In the genomic region with DNA sequence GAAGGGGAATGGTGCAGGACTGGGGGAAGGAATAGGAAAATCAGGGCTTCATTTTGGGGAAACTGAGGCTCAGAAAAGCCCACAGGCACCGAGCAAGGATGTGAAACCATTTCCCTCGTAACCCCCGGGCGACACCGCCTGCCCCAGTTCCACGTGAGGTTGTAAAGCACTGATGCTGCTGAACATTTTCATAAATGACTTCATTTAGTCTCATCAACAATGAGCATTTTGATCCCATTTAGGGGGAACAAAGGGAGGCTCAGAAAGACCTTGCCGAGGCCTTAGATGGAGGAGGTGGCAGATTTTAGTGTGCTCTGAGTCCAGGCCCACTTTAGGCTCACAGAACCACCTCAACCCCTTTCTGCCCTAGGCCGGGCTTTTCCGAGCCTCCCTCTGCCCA, we compare ENCODE assay signal across 13 cellular contexts. TPM values are rescaled to one million over a fixed set of nuclear protein-coding genes. Genes with fewer than 3 reads are reported as not detected.
DNase-seq lines count a peak whose midpoint lies in the region; ATAC-seq and TF ChIP-seq lines count a peak whose summit lies in the region.
"Had no signal": no experiment of that assay in that cellular context is flagged by ENCODE, and none has a peak within 500 bp of the region (broad histone marks: within the 10 kb centered on the region; RNA-seq: fewer than 3 reads in every experiment).

No MANE protein-coding gene starts in this region.

- no peak overlapping the region for H2AFZ ChIP-seq in neuronal stem cell (ENCODE audit: low read length)

- intact Hi-C loops in Panc1 (cut with micrococcal nuclease; ENCODE audit: unreplicated experiment) = loop anchor here (5.0 to 10.0 kb wide), 4 partner anchors 134 to 1082 kb away; no protein-coding TSS in a partner anchor
- intact Hi-C loops in head of caudate nucleus (cut with DNase I) = loop anchor here (5.0 kb wide), 1 partner anchor 274 kb away; no protein-coding TSS in a partner anchor

- no peak overlapping the region for H3K4me2 ChIP-seq in neuronal stem cell (ENCODE audit: insufficient read depth, low read length, poor library complexity, severe bottlenecking)

- no peak overlapping the region for H2BK5ac ChIP-seq in neuronal stem cell (ENCODE audit: low read length)

- H2BK12ac ChIP-seq in neuronal stem cell (ENCODE audit: low read length) = no peak overlapping the region

- in situ Hi-C loops in Panc1 (cut with HindIII; ENCODE audit: low pct_unique_long_range_greater_than_20kb, low sequenced_read_pairs) = no loop called here

- CTCF ChIA-PET in Panc1 (lab: Charles Lee) = interaction anchor here (0.5 to 2.6 kb wide), 11 partner anchors 10 to 739 kb away, joined by 3 to 34 read pairs (median 7); no protein-coding TSS in a partner anchor

- H3K79me1 ChIP-seq in neuronal stem cell (ENCODE audit: low read depth, low read length) = no peaks in the 10 kb centered on the region

- H2AK5ac ChIP-seq in neuronal stem cell (ENCODE audit: low read depth, low read length) = peak overlapping the region; percentile 99

- POLR2A ChIA-PET in Panc1 (lab: Charles Lee) = no interaction called here

- ATAC-seq in Panc1 (peak; percentile 3), HG02759 (IDR thresholded peaks at IDR 0.05; ENCODE audit: unreplicated experiment) (no peak)

- no peak for DNase-seq in Panc1 (ENCODE audit: low read depth, low spot score)
- peak in 34 of 42 donors; percentile 12 to 81 (median 50) for DNase-seq in head of caudate nucleus
- no peak for DNase-seq in neuronal stem cell (ENCODE audit: low spot score)
- DNase-seq in superior temporal gyrus (ENCODE audit: extremely low spot score) = peak; percentile 84
- no peak for DNase-seq in NAMALWA (ENCODE audit: low spot score)
- DNase-seq in OCI-M1 (lab: John Stamatoyannopoulos, UW) = no peak
- DNase-seq: NCI-H187 treated with DMSO at 0.1 percent for 48 hours had no signal

- no CpG with 5 or more reads among the region's 9 CpGs for WGBS in neuronal stem cell (ENCODE audit: extremely low coverage in 2 of 2, insufficient read length in 2 of 2, insufficient replicate concordance in 1 of 2), 2 donors

- no TSS peak for BruUV-seq in Panc1 (replicated peaks; lab: Mats Ljungman, UMichigan)

- H2BK15ac ChIP-seq in neuronal stem cell (ENCODE audit: low read length) = peak overlapping the region; percentile 91

- H3K4me3 ChIP-seq in Panc1 (ENCODE audit: low read depth in 2 of 2, low read length in 2 of 2) (no peak overlapping the region), neuronal stem cell (ENCODE audit: low read length in 2 of 2) (no peak overlapping the region)
- H3K4me3 ChIP-seq: SJCRH30 had no signal

- peak overlapping the region; percentile 4; the same call in 1 of the 2 replicates for H3K27ac ChIP-seq in Panc1 (ENCODE audit: low read length)
- H3K27ac ChIP-seq in neuronal stem cell (replicated peaks; ENCODE audit: low read length) = no peak overlapping the region
- H3K27ac ChIP-seq: RWPE1, SJCRH30 had no signal

- H3K14ac ChIP-seq in neuronal stem cell (ENCODE audit: low read length) = no peak overlapping the region

- H3K4me1 ChIP-seq in Panc1 (ENCODE audit: control insufficient read depth, insufficient read depth, low read length) = no peaks in the 10 kb centered on the region
- no peaks in the 10 kb centered on the region for H3K4me1 ChIP-seq in neuronal stem cell (ENCODE audit: control insufficient read depth in 2 of 2, insufficient read depth in 1 of 2, low read depth in 1 of 2, low read length in 2 of 2)
- H3K4me1 ChIP-seq: SJCRH30 had no signal

- no peaks in the 10 kb centered on the region for H3K36me3 ChIP-seq in Panc1 (ENCODE audit: control insufficient read depth, insufficient read depth, low read length)
- H3K36me3 ChIP-seq in neuronal stem cell (replicated peaks in 1 of 2; ENCODE audit: control insufficient read depth in 2 of 2, insufficient read depth in 2 of 2, low read length in 2 of 2) = no peaks in the 10 kb centered on the region
- H3K36me3 ChIP-seq: SJCRH30 had no signal

- no peak overlapping the region for H4K91ac ChIP-seq in neuronal stem cell (ENCODE audit: low read depth, low read length, poor library complexity)

- no peak overlapping the region for H3K18ac ChIP-seq in neuronal stem cell (ENCODE audit: low read length)

- H4K8ac ChIP-seq in neuronal stem cell (ENCODE audit: low read depth, low read length) = no peak overlapping the region

- H3K23ac ChIP-seq in neuronal stem cell (ENCODE audit: low read depth, low read length, poor library complexity) = no peak overlapping the region

- no peak for TF ChIP-seq CTCF in Panc1 (IDR thresholded peaks at IDR 0.05)

- H3K4ac ChIP-seq in neuronal stem cell (ENCODE audit: low read length) = no peak overlapping the region

- H3K27me3 ChIP-seq in Panc1 (ENCODE audit: control insufficient read depth, insufficient read depth, low read length) (no peaks in the 10 kb centered on the region), neuronal stem cell (ENCODE audit: control insufficient read depth in 3 of 3, insufficient read depth in 3 of 3, low read depth in 1 of 3, low read length in 3 of 3) (no peaks in the 10 kb centered on the region)
- H3K27me3 ChIP-seq: SJCRH30 had no signal

- H3K9me3 ChIP-seq in Panc1 (ENCODE audit: control insufficient read depth, insufficient read depth, low read depth, low read length) (peaks cover 4% of the 10 kb centered on the region; the same call in 1 of the 2 replicates), neuronal stem cell (replicated peaks in 1 of 2; ENCODE audit: control insufficient read depth in 2 of 2, insufficient read depth in 1 of 2, low read depth in 1 of 2, low read length in 2 of 2) (peaks cover 0 to 5% of the 10 kb centered on the region in 2 donors)
- H3K9me3 ChIP-seq: SJCRH30 had no signal

- no peak overlapping the region for H3K9ac ChIP-seq in neuronal stem cell (ENCODE audit: low read depth, low read length, poor library complexity)

- H2BK120ac ChIP-seq in neuronal stem cell (ENCODE audit: low read depth, low read length) = no peak overlapping the region

RNA-seq across cellular contexts. Expression of a gene that starts 20.5 kb away (rescaled TPM):
- 443 TPM for total RNA-seq in Panc1 (2021; ENCODE audit: unreplicated experiment)
- polyA plus RNA-seq in Panc1 (2012; ENCODE audit: insufficient read length) = 429 TPM
- polyA plus RNA-seq in neuronal stem cell (2013, experiment 1 of 2) = 8.9 TPM
- 8.1 TPM for polyA plus RNA-seq in neuronal stem cell (2013, experiment 2 of 2)
- total RNA-seq: HT1080 had no signal

RNA-seq across cellular contexts. Expression of a gene that starts 31.3 kb away (rescaled TPM):
- 10.3 TPM for total RNA-seq in Panc1 (2021; ENCODE audit: unreplicated experiment)
- 8.1 TPM for polyA plus RNA-seq in Panc1 (2012; ENCODE audit: insufficient read length)
- not detected for polyA plus RNA-seq in neuronal stem cell (2013, experiment 1 of 2)
- not detected for polyA plus RNA-seq in neuronal stem cell (2013, experiment 2 of 2)
- total RNA-seq: CD4-positive, alpha-beta T cell; SJCRH30 had no signal
- polyA plus RNA-seq: IgD-negative memory B cell had no signal

Comparison
In these comparisons a context has a peak if more than half of its experiments do, and no peak if none do; other contexts are left out.
1. DNase-seq: peak in head of caudate nucleus (34 of 42) and superior temporal gyrus (single experiment); none in Panc1 (single experiment), neuronal stem cell (single experiment), NAMALWA (single experiment) and OCI-M1 (single experiment).